ENCODE assay signal across 1 cellular context in the genomic region with DNA sequence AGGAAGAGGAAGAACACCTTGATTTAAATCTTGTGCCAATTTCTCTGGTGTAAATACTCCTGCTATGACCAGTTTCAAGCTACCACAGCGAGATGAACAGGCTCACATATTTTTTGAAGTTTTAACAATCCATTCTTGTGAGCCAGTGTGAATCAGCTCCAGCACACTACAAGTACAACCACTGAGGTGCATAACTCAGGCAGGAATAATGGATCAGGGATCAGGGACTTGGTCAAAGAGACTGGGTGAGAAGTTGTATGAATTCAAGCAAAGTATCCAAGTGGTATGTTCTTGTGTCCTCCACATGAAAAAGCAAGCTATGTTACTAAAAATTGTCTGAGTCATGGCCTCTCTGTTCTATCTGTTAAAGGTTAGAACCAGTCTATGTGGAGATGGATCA.
TF ChIP-seq lines count a peak whose summit lies in the region.

No MANE protein-coding gene starts in this region.

TF ChIP-seq in IMR-90, 13 proteins besides CTCF, POLR2A, EP300 and RAD21 (continued from another document):
- TF ChIP-seq, protein P1, sequence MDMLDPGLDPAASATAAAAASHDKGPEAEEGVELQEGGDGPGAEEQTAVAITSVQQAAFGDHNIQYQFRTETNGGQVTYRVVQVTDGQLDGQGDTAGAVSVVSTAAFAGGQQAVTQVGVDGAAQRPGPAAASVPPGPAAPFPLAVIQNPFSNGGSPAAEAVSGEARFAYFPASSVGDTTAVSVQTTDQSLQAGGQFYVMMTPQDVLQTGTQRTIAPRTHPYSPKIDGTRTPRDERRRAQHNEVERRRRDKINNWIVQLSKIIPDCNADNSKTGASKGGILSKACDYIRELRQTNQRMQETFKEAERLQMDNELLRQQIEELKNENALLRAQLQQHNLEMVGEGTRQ (IDR thresholded peaks at IDR 0.05; ENCODE audit: low read depth, low read length) = no peak
- TF ChIP-seq RCOR1 (IDR thresholded peaks at IDR 0.05; ENCODE audit: insufficient replicate concordance, low read length) = no peak
